Comparison of ENCODE assay signal across 20 cellular contexts in genomic region chr2:73043978-73044832, GRCh38. TPM values are rescaled to one million over a fixed set of nuclear protein-coding genes. Genes with fewer than 3 reads are reported as not detected.
DNase-seq lines count a peak whose midpoint lies in the region; ATAC-seq, FAIRE-seq and TF ChIP-seq lines count a peak whose summit lies in the region.
"Had no signal": no experiment of that assay in that cellular context is flagged by ENCODE, and none has a peak within 500 bp of the region (broad histone marks: within the 10 kb centered on the region; RNA-seq: fewer than 3 reads in every experiment).

No MANE protein-coding gene starts in this region.

- no peak overlapping the region for H3K56ac ChIP-seq in H1 (replicated peaks; ENCODE audit: insufficient read length, low read depth, low read length)

- H4K12ac ChIP-seq in trophoblast cell (ENCODE audit: low read depth, low read length): no peak overlapping the region

- H3K4ac ChIP-seq in H1 (replicated peaks; ENCODE audit: insufficient read length, low read depth, low read length) (no peak overlapping the region), trophoblast cell (ENCODE audit: low read depth, low read length) (peak overlapping the region; percentile 77)

- no peak overlapping the region for H4K5ac ChIP-seq in H1 (ENCODE audit: insufficient read length, low read depth, low read length)

- H2AFZ ChIP-seq in H1 (ENCODE audit: low read length) (no peak overlapping the region), trophoblast cell (ENCODE audit: insufficient read depth, low read length, poor library complexity) (no peak overlapping the region)

- H3K79me1 ChIP-seq in H1 (ENCODE audit: low read depth, low read length): no peaks in the 10 kb centered on the region; the same call in 1 of the 2 replicates
- peaks cover 9% of the 10 kb centered on the region for H3K79me1 ChIP-seq in trophoblast cell (ENCODE audit: low read length)

- no peaks in the 10 kb centered on the region for H3K23me2 ChIP-seq in H1 (ENCODE audit: low read depth, low read length)

- H4K91ac ChIP-seq in H1 (replicated peaks; ENCODE audit: insufficient read length, low read length): no peak overlapping the region
- peak overlapping the region; percentile 75 for H4K91ac ChIP-seq in trophoblast cell (ENCODE audit: low read depth, low read length)

- H2BK12ac ChIP-seq in H1 (ENCODE audit: low read depth, low read length) (no peak overlapping the region), trophoblast cell (ENCODE audit: low read length) (peak overlapping the region; percentile 94)

- H2BK15ac ChIP-seq in H1 (ENCODE audit: low read length): no peak overlapping the region

- no peak overlapping the region for H2BK20ac ChIP-seq in H1 (ENCODE audit: low read length)

- TF ChIP-seq RAD21 in H1 (IDR thresholded peaks at IDR 0.05 in 1 of 2, conservative IDR thresholded peaks at IDR 0.05 in 1 of 2; ENCODE audit: low read depth in 2 of 2, low read length in 2 of 2): no peak

- H3K14ac ChIP-seq in H1 (ENCODE audit: insufficient read length) (no peak overlapping the region), trophoblast cell (ENCODE audit: low read length) (peak overlapping the region; percentile 52)

- H2BK120ac ChIP-seq in H1 (replicated peaks; ENCODE audit: low read depth, low read length) (no peak overlapping the region), trophoblast cell (ENCODE audit: insufficient read depth, low read length, poor library complexity) (peak overlapping the region; percentile 84)

- H3K4me2 ChIP-seq in H1 (ENCODE audit: insufficient read depth in 1 of 2, low read depth in 2 of 2, low read length in 2 of 2) (no peak overlapping the region), trophoblast cell (ENCODE audit: low read length) (no peak overlapping the region)

- H3K36me3 ChIP-seq in H1 (ENCODE audit: control insufficient read depth in 2 of 4, insufficient read depth in 4 of 4, low read length in 3 of 4) (peaks cover 0 to 2% (median 0%) of the 10 kb centered on the region in 4 experiments; a peak in 1 of 8 replicates), trophoblast cell (ENCODE audit: control insufficient read depth in 1 of 2, insufficient read depth in 2 of 2, low read length in 2 of 2) (peaks cover 4% of the 10 kb centered on the region in 2 experiments)
- H3K36me3 ChIP-seq: breast epithelium, MG63, thoracic aorta, WERI-Rb-1 had no signal

- no peaks in the 10 kb centered on the region for H3K79me2 ChIP-seq in H1 (ENCODE audit: control insufficient read depth in 1 of 2, insufficient read depth in 2 of 2, low read length in 2 of 2)
- H3K79me2 ChIP-seq in trophoblast cell (ENCODE audit: control insufficient read depth, insufficient read depth, low read length, poor library complexity): no peaks in the 10 kb centered on the region

- CTCF ChIA-PET in H1 (lab: Charles Lee; ENCODE audit: partially characterized antibody): interaction anchor here (1.3 to 1.7 kb wide), 2 partner anchors 18 to 52 kb away, joined by 5 to 6 read pairs; no protein-coding TSS in a partner anchor

- H4K20me1 ChIP-seq in H1 (replicated peaks in 1 of 2; ENCODE audit: control insufficient read depth in 1 of 2, insufficient read depth in 2 of 2, low read length in 2 of 2): peaks cover 0 to 2% of the 10 kb centered on the region in 2 experiments

- H3K27me3 ChIP-seq in H1 (replicated peaks in 1 of 4; ENCODE audit: control insufficient read depth in 3 of 4, extremely low read depth in 1 of 4, insufficient read depth in 3 of 4, low read length in 3 of 4) (no peaks in the 10 kb centered on the region), trophoblast cell (ENCODE audit: insufficient read depth, low read length) (no peaks in the 10 kb centered on the region)
- H3K27me3 ChIP-seq: breast epithelium, MG63 had no signal

- H3K27ac ChIP-seq in H1 (ENCODE audit: low read depth, low read length) (no peak overlapping the region), trophoblast cell (ENCODE audit: low read depth, low read length) (peak overlapping the region; percentile 73)
- H3K27ac ChIP-seq: 22Rv1, breast epithelium, lower lobe of right lung, thoracic aorta, WERI-Rb-1 had no signal

- 0 out of 2 replicates have a peak overlapping the region, but pooled peaks have one; percentile 20 for H4K8ac ChIP-seq in H1 (ENCODE audit: extremely low read depth, insufficient read depth, low read length)
- peak overlapping the region; percentile 69 for H4K8ac ChIP-seq in trophoblast cell (ENCODE audit: low read depth, low read length)

- H3K18ac ChIP-seq in H1 (ENCODE audit: extremely low read depth, low read length): no peak overlapping the region
- H3K18ac ChIP-seq in trophoblast cell (ENCODE audit: low read length): peak overlapping the region; percentile 14

- TF ChIP-seq POLR2A in NB4 (IDR thresholded peaks at IDR 0.05; ENCODE audit: extremely low read depth, insufficient read length) (no peak), H1 (IDR thresholded peaks at IDR 0.05; ENCODE audit: control extremely low read depth in 1 of 2, low read depth in 2 of 2, low read length in 2 of 2) (no peak)

- TF ChIP-seq CTCF in NB4 (IDR thresholded peaks at IDR 0.05; ENCODE audit: low read depth, low read length): no peak
- no peak for TF ChIP-seq CTCF in H1 (IDR thresholded peaks at IDR 0.05; ENCODE audit: control extremely low read depth in 1 of 3, insufficient read depth in 1 of 3, low read depth in 1 of 3, low read length in 3 of 3)

- H3K9ac ChIP-seq in H1 (replicated peaks in 1 of 4; ENCODE audit: extremely low read depth in 1 of 4, low read depth in 3 of 4, low read length in 3 of 4): no peak overlapping the region
- no peak overlapping the region for H3K9ac ChIP-seq in trophoblast cell (ENCODE audit: low read length)

- TF ChIP-seq EP300 in H1 (IDR thresholded peaks at IDR 0.05; ENCODE audit: borderline replicate concordance in 1 of 2, low read depth in 2 of 2, low read length in 2 of 2): no peak

- H2BK5ac ChIP-seq in H1 (ENCODE audit: low read depth, low read length) (no peak overlapping the region), trophoblast cell (ENCODE audit: low read depth, low read length, poor library complexity) (peak overlapping the region; percentile 75)

- no peak overlapping the region for H3K4me3 ChIP-seq in NB4 (ENCODE audit: low read depth, low read length)
- no peak overlapping the region for H3K4me3 ChIP-seq in H1 (ENCODE audit: extremely low read depth in 1 of 4, insufficient read depth in 2 of 4, low read depth in 3 of 4, low read length in 4 of 4)
- no peak overlapping the region for H3K4me3 ChIP-seq in trophoblast cell (ENCODE audit: low read depth, low read length)
- H3K4me3 ChIP-seq: breast epithelium, lower lobe of right lung, MG63, thoracic aorta had no signal

- H2AK5ac ChIP-seq in H1 (ENCODE audit: low read depth, low read length): no peak overlapping the region
- H2AK5ac ChIP-seq in trophoblast cell (ENCODE audit: low read length): peak overlapping the region; percentile 94

- no peak for ATAC-seq in GM21737 (IDR thresholded peaks at IDR 0.05; ENCODE audit: unreplicated experiment)
- no peak for ATAC-seq in HG02610 (IDR thresholded peaks at IDR 0.05; ENCODE audit: unreplicated experiment)

- no peak for FAIRE-seq in H1 (lab: Jason Lieb, UNC)

- 88% methylated on average over 12 of the region's 12 CpGs; no CpG with 5 or more reads in 1 of the 2 experiments for WGBS in H1 (ENCODE audit: extremely low coverage in 1 of 2, insufficient coverage in 1 of 2, insufficient read length in 1 of 2, insufficient replicate concordance in 2 of 2, low coverage in 1 of 2, low lambda C conversion rate in 2 of 2, missing lambda C conversion rate in 1 of 2), 2 experiments
- no CpG with 5 or more reads among the region's 12 CpGs for WGBS in trophoblast cell (ENCODE audit: extremely low coverage, insufficient coverage, insufficient read length)

- H3K23ac ChIP-seq in H1 (ENCODE audit: insufficient read length): no peak overlapping the region
- H3K23ac ChIP-seq in trophoblast cell (ENCODE audit: low read length): no peak overlapping the region

- POLR2A ChIA-PET in H1 (lab: Charles Lee; ENCODE audit: partially characterized antibody): no interaction called here

- peak; percentile 4 for DNase-seq in NCI-H1092 treated with DMSO at 0.1 percent for 48 hours (lab: John Stamatoyannopoulos, UW)
- DNase-seq in NCI-H1092 (lab: John Stamatoyannopoulos, UW): no peak
- DNase-seq in NB4 (ENCODE audit: low read depth): peak; percentile 84
- no peak for DNase-seq in H1 (ENCODE audit: low read depth in 1 of 2, low spot score in 2 of 2)
- no peak for DNase-seq in trophoblast cell
- DNase-seq in NCI-H1436 (lab: John Stamatoyannopoulos, UW): no peak
- DNase-seq: activated CD8-positive, alpha-beta memory T cell treated with anti-CD3 and anti-CD28 coated beads for 24 hours; activated effector memory CD4-positive, alpha-beta T cell treated with Interleukin-2 at 50 U/mL for 16 hours; lower lobe of right lung; MG63; natural killer cell; NCI-H2081 treated with DMSO at 0.1 percent for 48 hours; retina; T-helper 1 cell; WERI-Rb-1 had no signal

- H3K4me1 ChIP-seq in H1 (replicated peaks in 1 of 4; ENCODE audit: control insufficient read depth in 3 of 4, insufficient read depth in 4 of 4, low read length in 3 of 4) (0 out of 7 replicates have a peak, but pooled peaks cover 0 to 2% (median 0%) of the 10 kb centered on the region in 4 experiments), trophoblast cell (ENCODE audit: control insufficient read depth in 1 of 2, insufficient read depth in 2 of 2, low read length in 2 of 2) (peaks cover 16 to 17% of the 10 kb centered on the region in 2 experiments)
- H3K4me1 ChIP-seq: breast epithelium, lower lobe of right lung had no signal

- H3K9me3 ChIP-seq in H1 (ENCODE audit: insufficient read depth in 2 of 2, low read depth in 1 of 2, low read length in 1 of 2) (no peaks in the 10 kb centered on the region), trophoblast cell (ENCODE audit: insufficient read depth, low read depth, low read length) (peaks cover 2% of the 10 kb centered on the region)
- H3K9me3 ChIP-seq: breast epithelium, lower lobe of right lung, MG63, thoracic aorta had no signal

TF ChIP-seq in H1, 55 proteins besides CTCF, POLR2A, EP300 and RAD21:
- no peak for TF ChIP-seq SIX5 (IDR thresholded peaks at IDR 0.05; ENCODE audit: low read depth, low read length)
- TF ChIP-seq CREB1 (IDR thresholded peaks at IDR 0.05): no peak
- TF ChIP-seq CHD2 (IDR thresholded peaks at IDR 0.05; ENCODE audit: low read length): no peak
- no peak for TF ChIP-seq ASH2L (IDR thresholded peaks at IDR 0.05; ENCODE audit: low read length)
- TF ChIP-seq BCL11A (IDR thresholded peaks at IDR 0.05; ENCODE audit: low read depth in 2 of 2, low read length in 2 of 2): no peak

RNA-seq across cellular contexts. Expression of gene SFXN5, which starts 27.3 kb away (rescaled TPM):
- total RNA-seq in H1 (2021; fragmentation: NEBNext Ultra II Directional; extraction: Animal tissue kit (Norgen Biotek cat#: 25700)): 29.3 and 29.4 TPM in 2 replicates
- 33.1 and 45.9 TPM in 2 replicates for polyA plus RNA-seq in H1 (2011; rRNA removed)
- 27.8 TPM for polyA plus RNA-seq in H1 (2011; cell fraction: cytosol; rRNA removed)
- 87.1 TPM for polyA plus RNA-seq in H1 (2011; cell fraction: nucleus; rRNA removed)
- polyA plus RNA-seq in H1 (2012, experiment 1 of 2): 20.0 to 23.2 TPM (median 21.2 TPM) in 4 replicates
- 19.3 TPM for polyA plus RNA-seq in H1 (2012, experiment 2 of 2)
- polyA plus RNA-seq in H1 (2013, experiment 1 of 2): 18.7 TPM
- polyA plus RNA-seq in H1 (2013, experiment 2 of 2): 20.6 TPM
- 53.5 and 60.7 TPM in 2 replicates for polyA minus RNA-seq in H1 (2011; rRNA and poly(A)+ RNA removed)
- polyA minus RNA-seq in H1 (2011; cell fraction: cytosol; rRNA and poly(A)+ RNA removed): 20.0 TPM
- 39.1 TPM for polyA minus RNA-seq in H1 (2011; cell fraction: nucleus; rRNA and poly(A)+ RNA removed)
- 9.5 and 13.2 TPM in 2 replicates for polyA plus RNA-seq in trophoblast cell (2013)

Comparison
In these comparisons a context has a peak if more than half of its experiments do, and no peak if none do; other contexts are left out.
1. DNase-seq: peak in NCI-H1092 treated with DMSO at 0.1 percent for 48 hours (single experiment) and NB4 (single experiment); none in NCI-H1092 (single experiment), H1 (0 of 2), trophoblast cell (0 of 2) and NCI-H1436 (single experiment).